21 cellular contexts compared by ENCODE assay signal in the genomic region with DNA sequence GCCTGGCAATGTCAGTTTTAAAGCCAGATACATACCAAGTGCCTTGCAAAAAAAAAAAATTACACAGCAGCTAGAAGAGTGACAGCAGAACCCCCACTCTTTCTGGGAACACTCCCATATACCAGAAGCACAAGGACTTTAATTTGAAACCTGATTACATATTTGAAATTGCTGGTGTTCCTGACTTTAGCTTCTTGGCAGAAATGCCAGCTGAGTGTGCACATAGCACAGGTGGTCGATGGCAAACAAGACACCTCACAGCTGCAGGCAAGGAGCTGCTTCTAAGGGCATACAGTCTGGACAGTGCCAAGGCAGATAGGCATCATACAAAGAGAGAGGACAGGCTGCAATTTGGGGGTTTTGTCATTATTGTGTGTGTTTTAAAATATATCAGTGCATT.
DNase-seq lines count a peak whose midpoint lies in the region; ATAC-seq and TF ChIP-seq lines count a peak whose summit lies in the region.
"Had no signal": no experiment of that assay in that cellular context is flagged by ENCODE, and none has a peak within 500 bp of the region (broad histone marks: within the 10 kb centered on the region; RNA-seq: fewer than 3 reads in every experiment).

No MANE protein-coding gene starts in this region.

- no peaks in the 10 kb centered on the region for H3K4me1 Mint-ChIP-seq in activated CD4-positive, alpha-beta T cell treated with anti-CD3 and anti-CD28 coated beads, Interleukin-2, amount 10 ng/mL, durations not matched to agents 24 days and 14 days
- H3K4me1 Mint-ChIP-seq in nephron = peaks cover 46% of the 10 kb centered on the region
- H3K4me1 Mint-ChIP-seq in activated CD8-positive, alpha-beta T cell treated with anti-CD3 and anti-CD28 coated beads for 36 hours (ENCODE audit: low read depth) = peaks cover 11% of the 10 kb centered on the region
- H3K4me1 Mint-ChIP-seq: immature natural killer cell had no signal

- peak; percentile 55 for DNase-seq in activated CD4-positive, alpha-beta T cell treated with anti-CD3 and anti-CD28 coated beads, Interleukin-2, amount 10 ng/mL, durations not matched to agents 24 days and 14 days
- no peak for DNase-seq in activated CD4-positive, alpha-beta T cell treated with anti-CD3 and anti-CD28 coated beads, Interleukin-2, amount 50 U/mL, for 4 hours
- peak; percentile 37 for DNase-seq in astrocyte of the hippocampus (ENCODE audit: low read depth, low spot score)
- DNase-seq in activated CD8-positive, alpha-beta memory T cell treated with anti-CD3 and anti-CD28 coated beads for 24 hours = no peak
- DNase-seq in SKM-1 (lab: John Stamatoyannopoulos, UW; ENCODE audit: unreplicated experiment) = no peak
- DNase-seq in activated CD8-positive, alpha-beta T cell treated with anti-CD3 and anti-CD28 coated beads for 36 hours = no peak
- DNase-seq: activated T-cell treated with anti-CD3 and anti-CD28 coated beads, Interleukin-2, amount 50 U/mL, for 72 hours; CD4-positive, alpha-beta T cell; cortex of kidney; H9; immature natural killer cell; MM.1S; naive B cell; NCI-H82; posterior cingulate gyrus; small intestine; stimulated activated CD4-positive, alpha-beta T cell treated with anti-CD3 and anti-CD28 coated beads, Interleukin-4, amount 100 ng/mL, for 1 hour; uterus had no signal

- intact Hi-C loops in activated CD4-positive, alpha-beta T cell treated with anti-CD3 and anti-CD28 coated beads, Interleukin-2, amount 10 ng/mL, durations not matched to agents 24 days and 14 days (cut with micrococcal nuclease) = no loop called here
- intact Hi-C loops in activated CD8-positive, alpha-beta T cell treated with anti-CD3 and anti-CD28 coated beads for 36 hours (cut with micrococcal nuclease) = no loop called here

- H3K36me3 Mint-ChIP-seq in activated CD4-positive, alpha-beta T cell treated with anti-CD3 and anti-CD28 coated beads, Interleukin-2, amount 10 ng/mL, durations not matched to agents 24 days and 14 days (ENCODE audit: low read depth) = no peaks in the 10 kb centered on the region
- H3K36me3 Mint-ChIP-seq in nephron (ENCODE audit: low read depth) = no peaks in the 10 kb centered on the region
- H3K36me3 Mint-ChIP-seq in activated CD8-positive, alpha-beta T cell treated with anti-CD3 and anti-CD28 coated beads for 36 hours (ENCODE audit: low read depth) = no peaks in the 10 kb centered on the region
- H3K36me3 Mint-ChIP-seq: activated naive CD8-positive, alpha-beta T cell; immature natural killer cell; naive B cell had no signal

- CTCF ChIA-PET in activated CD8-positive, alpha-beta T cell treated with anti-CD3 and anti-CD28 coated beads for 36 hours (lab: Charles Lee) = interaction anchor here (0.6 to 1.2 kb wide), 3 partner anchors 19 to 311 kb away, joined by 3 to 4 read pairs (median 3); no protein-coding TSS in a partner anchor

- no peak for TF ChIP-seq CTCF in nephron (IDR thresholded peaks at IDR 0.05; ENCODE audit: unreplicated experiment in 3 of 3)
- no peak for TF ChIP-seq CTCF in activated CD8-positive, alpha-beta T cell treated with anti-CD3 and anti-CD28 coated beads for 36 hours (IDR thresholded peaks at IDR 0.05)

- no peak overlapping the region for H3K27ac Mint-ChIP-seq in activated CD4-positive, alpha-beta T cell treated with anti-CD3 and anti-CD28 coated beads, Interleukin-2, amount 10 ng/mL, durations not matched to agents 24 days and 14 days
- peak overlapping the region; percentile 11 to 54 (median 37) for H3K27ac Mint-ChIP-seq in nephron
- H3K27ac Mint-ChIP-seq in activated CD8-positive, alpha-beta T cell treated with anti-CD3 and anti-CD28 coated beads for 36 hours = no peak overlapping the region
- H3K27ac Mint-ChIP-seq: activated naive CD8-positive, alpha-beta T cell; activated T-cell treated with anti-CD3 and anti-CD28 coated beads, Interleukin-2, amount 50 U/mL, for 72 hours; CD4-positive, alpha-beta T cell; H9; immature natural killer cell had no signal

- no peak for ATAC-seq in GM18868 (IDR thresholded peaks at IDR 0.05; ENCODE audit: unreplicated experiment)
- ATAC-seq in activated CD8-positive, alpha-beta T cell treated with anti-CD3 and anti-CD28 coated beads for 36 hours = no peak
- ATAC-seq: activated T-cell treated with anti-CD3 and anti-CD28 coated beads, Interleukin-2, amount 50 U/mL, for 72 hours had no signal

- H3K4me3 Mint-ChIP-seq in activated CD4-positive, alpha-beta T cell treated with anti-CD3 and anti-CD28 coated beads, Interleukin-2, amount 10 ng/mL, durations not matched to agents 24 days and 14 days = no peak overlapping the region
- H3K4me3 Mint-ChIP-seq in nephron = no peak overlapping the region
- H3K4me3 Mint-ChIP-seq in activated CD8-positive, alpha-beta T cell treated with anti-CD3 and anti-CD28 coated beads for 36 hours = no peak overlapping the region
- H3K4me3 Mint-ChIP-seq: activated naive CD8-positive, alpha-beta T cell; activated T-cell treated with anti-CD3 and anti-CD28 coated beads, Interleukin-2, amount 50 U/mL, for 72 hours; CD4-positive, alpha-beta T cell; H9; immature natural killer cell; naive B cell had no signal

- H3K27me3 Mint-ChIP-seq in activated CD4-positive, alpha-beta T cell treated with anti-CD3 and anti-CD28 coated beads, Interleukin-2, amount 10 ng/mL, durations not matched to agents 24 days and 14 days = peaks cover 5% of the 10 kb centered on the region
- peaks cover 3% of the 10 kb centered on the region for H3K27me3 Mint-ChIP-seq in nephron (ENCODE audit: low read depth)
- H3K27me3 Mint-ChIP-seq in activated CD8-positive, alpha-beta T cell treated with anti-CD3 and anti-CD28 coated beads for 36 hours = no peaks in the 10 kb centered on the region
- H3K27me3 Mint-ChIP-seq: activated naive CD8-positive, alpha-beta T cell; CD4-positive, alpha-beta T cell; naive B cell had no signal

- no peaks in the 10 kb centered on the region for H3K9me3 Mint-ChIP-seq in activated CD4-positive, alpha-beta T cell treated with anti-CD3 and anti-CD28 coated beads, Interleukin-2, amount 10 ng/mL, durations not matched to agents 24 days and 14 days
- no peaks in the 10 kb centered on the region for H3K9me3 Mint-ChIP-seq in nephron
- no peaks in the 10 kb centered on the region for H3K9me3 Mint-ChIP-seq in activated CD8-positive, alpha-beta T cell treated with anti-CD3 and anti-CD28 coated beads for 36 hours
- H3K9me3 Mint-ChIP-seq: activated T-cell treated with anti-CD3 and anti-CD28 coated beads, Interleukin-2, amount 50 U/mL, for 72 hours; CD4-positive, alpha-beta T cell; H9; immature natural killer cell; naive B cell had no signal

- POLR2A ChIA-PET in activated CD8-positive, alpha-beta T cell treated with anti-CD3 and anti-CD28 coated beads for 36 hours (lab: Charles Lee) = interaction anchor here (0.5 to 0.7 kb wide), 3 partner anchors 12 to 79 kb away, joined by 3 read pairs; no protein-coding TSS in a partner anchor

Comparison
In these comparisons a context has a peak if more than half of its experiments do, and no peak if none do; other contexts are left out.
1. DNase-seq: peak in activated CD4-positive, alpha-beta T cell treated with anti-CD3 and anti-CD28 coated beads, Interleukin-2, amount 10 ng/mL, durations not matched to agents 24 days and 14 days (single experiment) and astrocyte of the hippocampus (single experiment); none in activated CD4-positive, alpha-beta T cell treated with anti-CD3 and anti-CD28 coated beads, Interleukin-2, amount 50 U/mL, for 4 hours (0 of 2), activated CD8-positive, alpha-beta memory T cell treated with anti-CD3 and anti-CD28 coated beads for 24 hours (single experiment), SKM-1 (single experiment) and activated CD8-positive, alpha-beta T cell treated with anti-CD3 and anti-CD28 coated beads for 36 hours (single experiment).
2. H3K27ac Mint-ChIP-seq: peak in nephron (3 of 3); none in activated CD4-positive, alpha-beta T cell treated with anti-CD3 and anti-CD28 coated beads, Interleukin-2, amount 10 ng/mL, durations not matched to agents 24 days and 14 days (single experiment) and activated CD8-positive, alpha-beta T cell treated with anti-CD3 and anti-CD28 coated beads for 36 hours (single experiment).